In genomic region chr5:109775130-109775529, GRCh38 we compare ENCODE assay signal across 31 cellular contexts.
"Had no signal": no experiment of that assay in that cellular context is flagged by ENCODE, and none has a peak within 500 bp of the region (broad histone marks: within the 10 kb centered on the region; RNA-seq: fewer than 3 reads in every experiment).

No MANE protein-coding gene starts in this region.

- H3K27ac Mint-ChIP-seq: natural killer cell; nephron; neural progenitor cell; progenitor cell of endocrine pancreas; stimulated activated naive B cell treated with anti-CD40 and anti-IgM and Interleukin-4, amounts not matched to agents 10 μg/mL and 1 μg/mL and 100 μg/mL, for 72 hours; stimulated activated naive CD8-positive, alpha-beta T cell treated with anti-CD3 and anti-CD28 coated beads, Interleukin-15, Interleukin-2, amounts not matched to agents 100 ng/mL and 50 ng/mL, for 24 hours had no signal

- H3K4me3 Mint-ChIP-seq: natural killer cell; nephron; neural progenitor cell; stimulated activated naive B cell treated with anti-CD40 and anti-IgM and Interleukin-4, amounts not matched to agents 10 μg/mL and 1 μg/mL and 100 μg/mL, for 72 hours; stimulated activated naive CD8-positive, alpha-beta T cell treated with anti-CD3 and anti-CD28 coated beads, Interleukin-15, Interleukin-2, amounts not matched to agents 100 ng/mL and 50 ng/mL, for 24 hours had no signal

- H3K9ac ChIP-seq: neural progenitor cell, parathyroid adenoma had no signal

- H3K27me3 ChIP-seq: neural progenitor cell, ovary, right lobe of liver, sigmoid colon, spleen, stomach, thyroid gland, tibial nerve, upper lobe of left lung, vagina had no signal

- ATAC-seq: natural killer cell; psoas muscle; right cardiac atrium; right lobe of liver; stimulated activated naive B cell treated with anti-CD40 and anti-IgM and Interleukin-4, amounts not matched to agents 10 μg/mL and 1 μg/mL and 100 μg/mL, for 72 hours had no signal

- H3K4me2 ChIP-seq: neural progenitor cell, smooth muscle cell had no signal

- H3K4me3 ChIP-seq: neural progenitor cell, ovary, psoas muscle, right lobe of liver, sigmoid colon, skin epidermis, smooth muscle cell, spleen, stomach, thoracic aorta, thyroid gland, tibial nerve, upper lobe of left lung, vagina had no signal

- H3K4me1 Mint-ChIP-seq: nephron; neural progenitor cell; stimulated activated naive B cell treated with anti-CD40 and anti-IgM and Interleukin-4, amounts not matched to agents 10 μg/mL and 1 μg/mL and 100 μg/mL, for 72 hours had no signal

- H3K9me3 ChIP-seq: ovary, psoas muscle, right lobe of liver, sigmoid colon, spleen, stomach, thoracic aorta, thyroid gland, tibial nerve, upper lobe of left lung, vagina had no signal

- FAIRE-seq: urothelium cell line had no signal

- H3K9me3 Mint-ChIP-seq: natural killer cell; nephron; neural progenitor cell; stimulated activated naive B cell treated with anti-CD40 and anti-IgM and Interleukin-4, amounts not matched to agents 10 μg/mL and 1 μg/mL and 100 μg/mL, for 72 hours; stimulated activated naive CD8-positive, alpha-beta T cell treated with anti-CD3 and anti-CD28 coated beads, Interleukin-15, Interleukin-2, amounts not matched to agents 100 ng/mL and 50 ng/mL, for 24 hours had no signal

- H2AFZ ChIP-seq: neural progenitor cell, parathyroid adenoma had no signal

- H3K27me3 Mint-ChIP-seq: progenitor cell of endocrine pancreas; stimulated activated naive B cell treated with anti-CD40 and anti-IgM and Interleukin-4, amounts not matched to agents 10 μg/mL and 1 μg/mL and 100 μg/mL, for 72 hours; stimulated activated naive CD8-positive, alpha-beta T cell treated with anti-CD3 and anti-CD28 coated beads, Interleukin-15, Interleukin-2, amounts not matched to agents 100 ng/mL and 50 ng/mL, for 24 hours had no signal

- H3K27ac ChIP-seq: neural progenitor cell, ovary, parathyroid adenoma, psoas muscle, right lobe of liver, sigmoid colon, skin epidermis, spleen, stomach, thoracic aorta, thyroid gland, tibial nerve, upper lobe of left lung, vagina had no signal

- H3K36me3 ChIP-seq: ovary, thyroid gland had no signal

- H3K4me1 ChIP-seq: neural progenitor cell, parathyroid adenoma, psoas muscle, right lobe of liver, spleen, thyroid gland, tibial nerve, vagina had no signal

- DNase-seq: natural killer cell; occipital lobe; ovary; posterior cingulate gyrus; psoas muscle; right cardiac atrium; right lobe of liver; sigmoid colon; spleen; stimulated activated CD4-positive, alpha-beta T cell treated with anti-CD3 and anti-CD28 coated beads, Interleukin-12 subunit alpha, Interleukin-12 subunit beta, amount 100 ng/mL, for 4 hours; stimulated activated CD4-positive, alpha-beta T cell treated with anti-CD3 and anti-CD28 coated beads, Interleukin-1b, Interleukin-23, amount 100 ng/mL, for 48 hours; stimulated activated CD4-positive, alpha-beta T cell treated with anti-CD3 and anti-CD28 coated beads, Interleukin-4, amount 100 ng/mL, for 1 hour; stimulated activated CD4-positive, alpha-beta T cell treated with anti-CD3 and anti-CD28 coated beads, Interleukin-4, amount 100 ng/mL, for 4 hours; stimulated activated CD8-positive, alpha-beta memory T cell treated with anti-CD3 and anti-CD28 coated beads, Interleukin-4, amount 100 ng/mL, for 48 hours; stimulated activated naive B cell treated with anti-CD40 and anti-IgM and Interleukin-4, amounts not matched to agents 10 μg/mL and 1 μg/mL and 100 μg/mL, for 72 hours; stimulated activated naive CD4-positive, alpha-beta T cell treated with Interleukin-2 at 50 U/mL for 16 hours; stomach; thyroid gland; trophoblast cell; upper lobe of left lung had no signal
